Comparison of ENCODE assay signal across 8 cellular contexts in the genomic region with DNA sequence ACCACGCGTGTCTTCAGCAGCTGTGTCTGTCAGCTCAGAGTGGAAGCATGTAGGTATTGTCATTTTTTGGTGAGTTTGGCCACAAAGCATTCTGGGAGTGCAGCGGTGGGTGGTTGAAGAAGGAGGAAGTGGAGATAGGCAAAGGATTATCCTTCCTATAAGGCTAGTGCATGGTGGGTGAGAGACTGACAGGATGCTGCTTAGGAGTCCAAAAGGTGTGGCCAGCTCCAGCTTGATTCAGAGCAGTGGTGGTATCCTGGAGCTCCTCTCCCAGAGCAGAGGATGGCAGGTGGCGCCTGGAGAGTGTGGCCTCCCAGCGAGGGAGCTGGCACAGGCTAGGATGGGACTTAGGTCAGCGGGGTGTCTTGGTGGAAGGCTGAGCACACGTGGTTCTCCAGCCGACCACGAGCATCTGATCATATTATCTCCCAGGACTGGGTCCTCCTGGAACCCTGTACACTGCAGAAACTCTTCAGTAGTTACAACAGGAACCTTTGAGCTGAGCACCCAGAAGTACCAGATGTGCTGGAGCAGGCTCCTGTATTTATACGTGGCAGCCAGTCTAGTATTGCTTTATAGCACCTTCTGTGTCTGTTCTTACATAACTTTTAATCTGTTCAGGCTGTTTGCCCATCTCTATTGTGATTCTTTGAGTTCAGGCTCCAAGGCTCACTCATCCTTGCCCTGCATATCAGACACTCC. TPM values are rescaled to one million over a fixed set of nuclear protein-coding genes. Genes with fewer than 3 reads are reported as not detected.
DNase-seq lines count a peak whose midpoint lies in the region; ATAC-seq and TF ChIP-seq lines count a peak whose summit lies in the region.

No MANE protein-coding gene starts in this region.

- no peaks in the 10 kb centered on the region for H3K27me3 ChIP-seq in CD4-positive, CD25-positive, alpha-beta regulatory T cell (ENCODE audit: control insufficient read depth, insufficient read depth, low read length)
- H3K27me3 ChIP-seq in PC-3 (ENCODE audit: low read length) (no peaks in the 10 kb centered on the region), neural progenitor cell (no peaks in the 10 kb centered on the region)

- intact Hi-C loops in PC-3 (cut with micrococcal nuclease) = loop anchor here (2.0 kb wide), 2 partner anchors 29 to 59 kb away; partner anchors contain the start of genes MAML1 and SQSTM1

- peak overlapping the region; percentile 48 for H3K27ac ChIP-seq in CD4-positive, CD25-positive, alpha-beta regulatory T cell (ENCODE audit: insufficient read depth, low read length, poor library complexity, severe bottlenecking)
- H3K27ac ChIP-seq in PC-3 (ENCODE audit: low read length) (peak overlapping the region; percentile 19), neural progenitor cell (peak overlapping the region; percentile 56)

- H3K4me1 Mint-ChIP-seq in CD4-positive, CD25-positive, alpha-beta regulatory T cell = peaks cover 30 to 72% (median 52%) of the 10 kb centered on the region in 4 donors
- peaks cover 48% of the 10 kb centered on the region for H3K4me1 Mint-ChIP-seq in central memory CD8-positive, alpha-beta T cell
- H3K4me1 Mint-ChIP-seq in neural progenitor cell = peaks cover 57% of the 10 kb centered on the region

- CTCF ChIA-PET in PC-3 (lab: Charles Lee) = interaction anchor here (0.6 to 0.7 kb wide), 2 partner anchors 34 to 75 kb away, joined by 3 to 4 read pairs; no protein-coding TSS in a partner anchor

- H4K20me1 ChIP-seq in PC-3 (ENCODE audit: low read length) (no peaks in the 10 kb centered on the region), neural progenitor cell (ENCODE audit: low read depth) (peaks cover 97% of the 10 kb centered on the region)

- H3K36me3 ChIP-seq in CD4-positive, CD25-positive, alpha-beta regulatory T cell (ENCODE audit: control insufficient read depth, insufficient read depth, low read length) = peaks cover 28% of the 10 kb centered on the region
- H3K36me3 ChIP-seq in PC-3 (ENCODE audit: low read depth, low read length) = peaks cover 10% of the 10 kb centered on the region; the same call in 1 of the 2 replicates
- no peaks in the 10 kb centered on the region for H3K36me3 ChIP-seq in neural progenitor cell

- TF ChIP-seq CTCF in PC-3 (conservative IDR thresholded peaks at IDR 0.05; ENCODE audit: low read depth, low read length) = no peak
- no peak for TF ChIP-seq CTCF in neural progenitor cell (IDR thresholded peaks at IDR 0.05)

- no peaks in the 10 kb centered on the region for H3K27me3 Mint-ChIP-seq in CD4-positive, CD25-positive, alpha-beta regulatory T cell
- H3K27me3 Mint-ChIP-seq in central memory CD8-positive, alpha-beta T cell = no peaks in the 10 kb centered on the region
- H3K27me3 Mint-ChIP-seq in neural progenitor cell (ENCODE audit: insufficient read depth, low read depth) = peaks cover 4% of the 10 kb centered on the region

- peaks cover 9% of the 10 kb centered on the region for H3K36me3 Mint-ChIP-seq in CD4-positive, CD25-positive, alpha-beta regulatory T cell
- H3K36me3 Mint-ChIP-seq in central memory CD8-positive, alpha-beta T cell (ENCODE audit: insufficient read depth) = peaks cover 22% of the 10 kb centered on the region
- H3K36me3 Mint-ChIP-seq in neural progenitor cell = peaks cover 6% of the 10 kb centered on the region

- H3K4me3 Mint-ChIP-seq in CD4-positive, CD25-positive, alpha-beta regulatory T cell = peak overlapping the region; percentile 4 to 51 (median 36)
- no peak overlapping the region for H3K4me3 Mint-ChIP-seq in central memory CD8-positive, alpha-beta T cell
- no peak overlapping the region for H3K4me3 Mint-ChIP-seq in neural progenitor cell

- H3K4me1 ChIP-seq in CD4-positive, CD25-positive, alpha-beta regulatory T cell (ENCODE audit: control insufficient read depth, insufficient read depth, low read length, poor library complexity, severe bottlenecking) = peaks cover 52% of the 10 kb centered on the region
- H3K4me1 ChIP-seq in PC-3 (ENCODE audit: insufficient read depth, low read length) (peaks cover 42% of the 10 kb centered on the region), neural progenitor cell (peaks cover 4% of the 10 kb centered on the region)

- H3K9me3 ChIP-seq in CD4-positive, CD25-positive, alpha-beta regulatory T cell (ENCODE audit: control insufficient read depth in 2 of 2, low read length in 2 of 2) = no peaks in the 10 kb centered on the region
- H3K9me3 ChIP-seq in PC-3 (ENCODE audit: low read length) (no peaks in the 10 kb centered on the region), neural progenitor cell (ENCODE audit: low read depth) (no peaks in the 10 kb centered on the region)

- H3K9me3 Mint-ChIP-seq in CD4-positive, CD25-positive, alpha-beta regulatory T cell = no peaks in the 10 kb centered on the region
- no peaks in the 10 kb centered on the region for H3K9me3 Mint-ChIP-seq in central memory CD8-positive, alpha-beta T cell
- no peaks in the 10 kb centered on the region for H3K9me3 Mint-ChIP-seq in neural progenitor cell

- H3K9ac ChIP-seq in PC-3 (ENCODE audit: low read length) (no peak overlapping the region), neural progenitor cell (no peak overlapping the region)

- H3F3A ChIP-seq in PC-3 (ENCODE audit: low read length, unreplicated experiment) (peaks cover 8% of the 10 kb centered on the region), neural progenitor cell (ENCODE audit: low read depth) (peaks cover 15% of the 10 kb centered on the region)

- peak overlapping the region; percentile 52 to 82 (median 63) for H3K27ac Mint-ChIP-seq in CD4-positive, CD25-positive, alpha-beta regulatory T cell
- H3K27ac Mint-ChIP-seq in central memory CD8-positive, alpha-beta T cell (ENCODE audit: low read depth) = peak overlapping the region; percentile 56
- peak overlapping the region; percentile 44 for H3K27ac Mint-ChIP-seq in neural progenitor cell

- no peak overlapping the region for H3K4me3 ChIP-seq in CD4-positive, CD25-positive, alpha-beta regulatory T cell (ENCODE audit: low read depth, low read length)
- H3K4me3 ChIP-seq in PC-3 (ENCODE audit: low read length) (no peak overlapping the region), neural progenitor cell (no peak overlapping the region)

- H2AFZ ChIP-seq in PC-3 (ENCODE audit: low read length) = no peak overlapping the region
- H2AFZ ChIP-seq in neural progenitor cell (replicated peaks) = no peak overlapping the region

- BruUV-seq in PC-3 (replicated peaks; lab: Mats Ljungman, UMichigan) = no TSS peak

- ATAC-seq in CD4-positive, CD25-positive, alpha-beta regulatory T cell (ENCODE audit: low read depth in 2 of 2) = peak; percentile 52 to 72
- ATAC-seq in GM19351 (IDR thresholded peaks at IDR 0.05; ENCODE audit: unreplicated experiment) (peak; percentile 32), PC-3 (peak; percentile 27), GM18520 (IDR thresholded peaks at IDR 0.05; ENCODE audit: unreplicated experiment) (no peak)
- peak; percentile 81 for ATAC-seq in central memory CD8-positive, alpha-beta T cell (replicated peaks; ENCODE audit: extremely low read depth, poor library complexity, severe bottlenecking)

- no peaks in the 10 kb centered on the region for H3K9me2 ChIP-seq in PC-3 (replicated peaks; ENCODE audit: low read length)

- DNase-seq in CD4-positive, CD25-positive, alpha-beta regulatory T cell = peak in 2 of 3 donors; percentile 45 to 67
- DNase-seq in PC-3 (peak; percentile 1), neural progenitor cell (ENCODE audit: low spot score) (no peak), foreskin melanocyte (no peak), T-helper 9 cell (no peak)
- DNase-seq in central memory CD8-positive, alpha-beta T cell (ENCODE audit: low spot score in 2 of 2) = peak in 1 of 2 donors; percentile 20

- POLR2A ChIA-PET in PC-3 (lab: Charles Lee; ENCODE audit: unreplicated experiment) = interaction anchor here (0.5 to 1.1 kb wide), 2 partner anchors 138 to 142 kb away, joined by 3 to 4 read pairs; partner anchors contain the start of gene HNRNPH1

- H3K79me2 ChIP-seq in PC-3 (ENCODE audit: low read length) = peaks cover 54% of the 10 kb centered on the region
- peaks cover 97% of the 10 kb centered on the region for H3K79me2 ChIP-seq in neural progenitor cell (ENCODE audit: low read depth)

- H3K4me2 ChIP-seq in PC-3 (ENCODE audit: low read length) (peak overlapping the region; percentile 50), neural progenitor cell (no peak overlapping the region)

RNA-seq across cellular contexts. Expression of gene MAML1, which starts 29.6 kb away (rescaled TPM):
- total RNA-seq in CD4-positive, CD25-positive, alpha-beta regulatory T cell = 39.5 TPM
- 1 to 10 TPM; 2.8 to 4.9 (median 3.8) TPM for polyA plus RNA-seq in CD4-positive, CD25-positive, alpha-beta regulatory T cell
- total RNA-seq in PC-3 (2014; rRNA removed) = 10.6 and 17.9 TPM in 2 replicates
- 29.1 and 30.7 TPM in 2 replicates for total RNA-seq in neural progenitor cell (ENCODE audit: low replicate concordance)

RNA-seq across cellular contexts. Expression of gene LTC4S, which starts 31.6 kb away (rescaled TPM):
- total RNA-seq in CD4-positive, CD25-positive, alpha-beta regulatory T cell = 2.8 TPM
- 1 to 10 TPM in 2 of 4 donors, under 1 TPM in 2; 0.48 to 4.3 (median 1.3) TPM for polyA plus RNA-seq in CD4-positive, CD25-positive, alpha-beta regulatory T cell
- total RNA-seq in PC-3 (2014; rRNA removed) (1.5 and 3.6 TPM in 2 replicates), neural progenitor cell (ENCODE audit: low replicate concordance) (0.81 TPM in 1 of 2 replicates, not detected in the other)

RNA-seq across cellular contexts. Expression of gene MGAT4B, which starts 44.4 kb away (rescaled TPM):
- 134 TPM for total RNA-seq in CD4-positive, CD25-positive, alpha-beta regulatory T cell
- 10 to 100 TPM; 11.9 to 18.0 (median 13.8) TPM for polyA plus RNA-seq in CD4-positive, CD25-positive, alpha-beta regulatory T cell
- total RNA-seq in PC-3 (2014; rRNA removed) (88.9 and 113 TPM in 2 replicates), neural progenitor cell (ENCODE audit: low replicate concordance) (32.1 and 52.9 TPM in 2 replicates)

RNA-seq across cellular contexts. Expression of gene SQSTM1, which starts 58.5 kb away (rescaled TPM):
- 615 TPM for total RNA-seq in CD4-positive, CD25-positive, alpha-beta regulatory T cell
- 100 to 1,000 TPM; 219 to 283 (median 237) TPM for polyA plus RNA-seq in CD4-positive, CD25-positive, alpha-beta regulatory T cell
- total RNA-seq in PC-3 (2014; rRNA removed) (253 and 341 TPM in 2 replicates), neural progenitor cell (ENCODE audit: low replicate concordance) (27.6 and 55.0 TPM in 2 replicates)

Comparison
In these comparisons a context has a peak if more than half of its experiments do, and no peak if none do; other contexts are left out.
1. DNase-seq: peak in CD4-positive, CD25-positive, alpha-beta regulatory T cell (2 of 3) and PC-3 (single experiment); none in neural progenitor cell (single experiment), foreskin melanocyte (single experiment) and T-helper 9 cell (single experiment).
2. H3K4me3 Mint-ChIP-seq: peak in CD4-positive, CD25-positive, alpha-beta regulatory T cell (4 of 4); none in central memory CD8-positive, alpha-beta T cell (single experiment) and neural progenitor cell (single experiment).
3. Peak in every context shown above with its lines, with median percentiles within 50 percentile points of each other: H3K27ac ChIP-seq and H3K27ac Mint-ChIP-seq.